In genomic region chr16:69763557-69763942, GRCh38 we compare ENCODE assay signal across 8 cellular contexts. TPM values are rescaled to one million over a fixed set of nuclear protein-coding genes. Genes with fewer than 3 reads are reported as not detected.
DNase-seq lines count a peak whose midpoint lies in the region; ATAC-seq lines count a peak whose summit lies in the region.

No MANE protein-coding gene starts in this region.

- peaks cover 51% of the 10 kb centered on the region for H3K4me1 Mint-ChIP-seq in central memory CD8-positive, alpha-beta T cell

- peak overlapping the region; percentile 93 for H3K4me3 Mint-ChIP-seq in central memory CD8-positive, alpha-beta T cell

- peak overlapping the region; percentile 97 for H3K9ac ChIP-seq in mucosa of stomach (ENCODE audit: low read length)

- no peak for DNase-seq in right cardiac atrium
- no peak for DNase-seq in left cardiac atrium
- DNase-seq in central memory CD8-positive, alpha-beta T cell (ENCODE audit: low spot score in 2 of 2), result no peak
- DNase-seq in ecto neural progenitor cell (ENCODE audit: low spot score), result no peak
- no peak for DNase-seq in germinal center (ENCODE audit: low spot score)
- no peak for DNase-seq in DMS79 (lab: John Stamatoyannopoulos, UW)
- no peak for DNase-seq in AG08396 (ENCODE audit: low spot score)

- H3K36me3 Mint-ChIP-seq in central memory CD8-positive, alpha-beta T cell (ENCODE audit: insufficient read depth), result peaks cover 6% of the 10 kb centered on the region

- intact Hi-C loops in right cardiac atrium (cut with DNase I) (no loop called here), left cardiac atrium (cut with DNase I) (no loop called here)

- H3K27me3 ChIP-seq in right cardiac atrium (ENCODE audit: control insufficient read depth, insufficient read depth), result no peaks in the 10 kb centered on the region
- H3K27me3 ChIP-seq in mucosa of stomach (ENCODE audit: control insufficient read depth, insufficient read depth, low read length), result no peaks in the 10 kb centered on the region

- H3K4me3 ChIP-seq in right cardiac atrium (ENCODE audit: low read length), result peak overlapping the region; percentile 87
- H3K4me3 ChIP-seq in mucosa of stomach (ENCODE audit: low read length), result peak overlapping the region; percentile 94

- H3K9me3 ChIP-seq in right cardiac atrium (ENCODE audit: control insufficient read depth, low read length), result no peaks in the 10 kb centered on the region
- H3K9me3 ChIP-seq in mucosa of stomach (ENCODE audit: control insufficient read depth, low read length), result no peaks in the 10 kb centered on the region

- no peaks in the 10 kb centered on the region for H3K9me3 Mint-ChIP-seq in central memory CD8-positive, alpha-beta T cell

- WGBS in right cardiac atrium, result 67% methylated on average over 6 of the region's 6 CpGs

- H3K4me1 ChIP-seq in right cardiac atrium (ENCODE audit: control insufficient read depth, insufficient read depth, low read length), result no peaks in the 10 kb centered on the region
- peaks cover 19% of the 10 kb centered on the region for H3K4me1 ChIP-seq in mucosa of stomach (ENCODE audit: control insufficient read depth, insufficient read depth, low read length)

- no peaks in the 10 kb centered on the region for H3K36me3 ChIP-seq in mucosa of stomach (ENCODE audit: control insufficient read depth, insufficient read depth, low read length)

- no peaks in the 10 kb centered on the region for H3K27me3 Mint-ChIP-seq in central memory CD8-positive, alpha-beta T cell

- no peak for ATAC-seq in right cardiac atrium
- no peak for ATAC-seq in left cardiac atrium
- no peak for ATAC-seq in central memory CD8-positive, alpha-beta T cell (replicated peaks; ENCODE audit: extremely low read depth, poor library complexity, severe bottlenecking)

- peak overlapping the region; percentile 97 for H3K27ac Mint-ChIP-seq in central memory CD8-positive, alpha-beta T cell (ENCODE audit: low read depth)

- H3K27ac ChIP-seq in right cardiac atrium (ENCODE audit: low read length), result no peak overlapping the region

RNA-seq across cellular contexts. Expression of gene WWP2, which starts 1.4 kb away (rescaled TPM):
- 10 to 100 TPM; 18.0 to 24.6 (median 19.6) TPM for total RNA-seq in right cardiac atrium
- 11.0 TPM for polyA plus RNA-seq in right cardiac atrium
- total RNA-seq in left cardiac atrium, result 10 to 100 TPM; 19.4 to 19.5 TPM

RNA-seq across cellular contexts. Expression of gene NOB1, which starts 8.8 kb away (rescaled TPM):
- 10 to 100 TPM; 18.2 to 23.7 (median 20.9) TPM for total RNA-seq in right cardiac atrium
- 14.9 TPM for polyA plus RNA-seq in right cardiac atrium
- 10 to 100 TPM; 16.5 to 22.8 TPM for total RNA-seq in left cardiac atrium

RNA-seq across cellular contexts. Expression of gene NQO1, which starts 37.2 kb away (rescaled TPM):
- total RNA-seq in right cardiac atrium (10 to 100 TPM; 11.5 to 27.0 (median 15.7) TPM), left cardiac atrium (10 to 100 TPM; 36.3 to 50.6 TPM)
- 19.9 TPM for polyA plus RNA-seq in right cardiac atrium
